8 cellular contexts compared by ENCODE assay signal in the genomic region with DNA sequence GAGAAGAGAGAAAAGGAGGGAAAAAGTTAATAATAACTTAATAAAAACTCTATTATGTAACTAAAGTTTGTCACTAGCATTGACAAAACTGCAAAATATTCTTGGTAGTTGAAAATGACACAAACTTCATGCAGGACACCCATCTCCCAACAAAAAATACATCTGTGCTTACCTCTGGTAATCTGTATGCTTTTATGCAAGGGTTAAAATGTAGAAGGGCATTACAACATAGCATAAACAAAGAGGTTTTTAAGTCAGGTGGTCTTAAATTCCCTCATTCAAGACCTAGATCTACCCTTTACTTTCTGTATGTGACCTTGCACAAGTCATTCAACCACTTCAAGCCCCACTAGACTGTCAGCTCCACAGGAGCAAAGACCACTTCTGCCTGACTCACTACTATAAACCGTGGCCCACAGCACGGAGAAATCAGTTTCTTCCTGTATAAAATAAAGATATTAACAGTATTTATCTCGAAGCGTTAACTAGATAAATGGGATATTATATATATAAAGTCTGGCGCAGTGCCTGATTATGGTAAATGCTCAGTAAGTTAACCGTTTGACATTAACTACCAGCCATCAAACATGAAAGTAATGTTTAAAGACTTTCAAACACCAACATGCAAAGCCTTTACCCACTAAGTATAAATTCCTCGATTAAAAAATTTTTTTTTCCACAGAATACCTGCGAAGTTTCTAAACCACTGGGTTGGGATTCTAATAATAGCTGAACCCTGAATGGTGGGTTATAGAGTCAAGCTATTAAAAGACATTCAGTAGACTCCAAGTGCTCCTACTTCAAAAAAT. TPM values are rescaled to one million over a fixed set of nuclear protein-coding genes. Genes with fewer than 3 reads are reported as not detected.
DNase-seq lines count a peak whose midpoint lies in the region; ATAC-seq and TF ChIP-seq lines count a peak whose summit lies in the region.

No MANE protein-coding gene starts in this region.

- no peaks in the 10 kb centered on the region for H3K36me3 ChIP-seq in colonic mucosa

- H3K27me3 Mint-ChIP-seq in naive B cell, result no peaks in the 10 kb centered on the region

- DNase-seq in EH (ENCODE audit: low read depth), result peak; percentile 29
- peak; percentile 43 for DNase-seq in NAMALWA (ENCODE audit: low spot score)
- peak; percentile 23 for DNase-seq in colonic mucosa
- no peak for DNase-seq in naive B cell
- DNase-seq in stimulated activated CD4-positive, alpha-beta T cell treated with anti-CD3 and anti-CD28 coated beads, Interleukin-2, amount 100 ng/mL, for 24 hours, result no peak

- H3K36me3 Mint-ChIP-seq in naive B cell, result peaks cover 4 to 10% of the 10 kb centered on the region in 2 donors

- intact Hi-C loops in colonic mucosa (cut with DNase I), result no loop called here

- H3K27ac Mint-ChIP-seq in naive B cell, result peak overlapping the region; percentile 49 to 100 (median 86)

- peaks cover 0 to 26% (median 13%) of the 10 kb centered on the region in 7 donors for H3K9me3 Mint-ChIP-seq in naive B cell

- H3K9me3 ChIP-seq in colonic mucosa, result no peaks in the 10 kb centered on the region

- no peak for TF ChIP-seq CTCF in colonic mucosa (IDR thresholded peaks at IDR 0.05)

- ATAC-seq in naive B cell (ENCODE audit: low read depth in 2 of 2), result no peak
- no peak for ATAC-seq in HG03108 (IDR thresholded peaks at IDR 0.05; ENCODE audit: unreplicated experiment)
- ATAC-seq in GM19023 (IDR thresholded peaks at IDR 0.05; ENCODE audit: unreplicated experiment), result no peak
- no peak for ATAC-seq in HG03159 (IDR thresholded peaks at IDR 0.05; ENCODE audit: unreplicated experiment)

- H3K27me3 ChIP-seq in colonic mucosa, result no peaks in the 10 kb centered on the region

- peak overlapping the region in 1 of 2 donors; percentile 73 for H3K9ac ChIP-seq in colonic mucosa (ENCODE audit: low read depth in 2 of 2, low read length in 2 of 2)

- peak overlapping the region; percentile 10 for H3K27ac ChIP-seq in colonic mucosa

- peak overlapping the region; percentile 80 to 98 (median 92) for H3K4me3 Mint-ChIP-seq in naive B cell

- H3K4me1 Mint-ChIP-seq in naive B cell, result peaks cover 16 to 41% (median 30%) of the 10 kb centered on the region in 3 donors

- H3K4me3 ChIP-seq in colonic mucosa, result peak overlapping the region; percentile 83

- H3K4me1 ChIP-seq in colonic mucosa, result peaks cover 4% of the 10 kb centered on the region

RNA-seq across cellular contexts. Expression of a gene that starts 2.0 kb away (rescaled TPM):
- total RNA-seq in colonic mucosa, result 10 to 100 TPM; 14.1 to 22.8 TPM
- polyA plus RNA-seq in naive B cell (ENCODE audit: low read depth in 6 of 6), result 10 to 100 TPM in 2 of 6 donors, 1 to 10 TPM in 4; 7.6 to 13.6 (median 8.8) TPM

Comparison
In these comparisons a context has a peak if more than half of its experiments do, and no peak if none do; other contexts are left out.
1. DNase-seq: peak in EH (single experiment), NAMALWA (single experiment) and colonic mucosa (single experiment); none in naive B cell (single experiment) and stimulated activated CD4-positive, alpha-beta T cell treated with anti-CD3 and anti-CD28 coated beads, Interleukin-2, amount 100 ng/mL, for 24 hours (0 of 2).